Comparison of ENCODE assay signal across 20 cellular contexts in genomic region chr3:42184622-42185010, GRCh38.
A peak's percentile ranks its signal among the peaks of the same experiment; 100 is the strongest.
DNase-seq lines count a peak whose midpoint lies in the region; ATAC-seq and TF ChIP-seq lines count a peak whose summit lies in the region.
"Had no signal": no experiment of that assay in that cellular context is flagged by ENCODE, and none has a peak within 500 bp of the region (broad histone marks: within the 10 kb centered on the region; RNA-seq: fewer than 3 reads in every experiment).

No MANE protein-coding gene starts in this region.

- dilution Hi-C loops in IMR-90 (cut with HindIII; ENCODE audit: low sequenced_read_pairs, unreplicated experiment), result no loop called here

- no peak overlapping the region for H3K27ac Mint-ChIP-seq in stimulated activated naive B cell treated with anti-CD40 and anti-IgM and Interleukin-4, amounts not matched to agents 10 μg/mL and 1 μg/mL and 100 μg/mL, for 72 hours
- H3K27ac Mint-ChIP-seq: activated CD4-positive, alpha-beta T cell treated with anti-CD3 and anti-CD28 coated beads, Interleukin-2, amount 10 ng/mL, durations not matched to agents 24 days and 14 days; activated naive CD4-positive, alpha-beta T cell treated with anti-CD3 and anti-CD28 coated beads, Interleukin-2, amount 10 ng/mL, durations not matched to agents 7 days and 5 days; natural killer cell had no signal

- DNase-seq in IMR-90, result no peak
- DNase-seq in breast epithelium (ENCODE audit: low spot score in 2 of 2), result no peak
- DNase-seq in left kidney (ENCODE audit: low read depth, low spot score), result peak; percentile 56
- DNase-seq in sigmoid colon, result peak; percentile 59
- no peak for DNase-seq in WERI-Rb-1
- DNase-seq in stimulated activated naive B cell treated with anti-CD40 and anti-IgM and Interleukin-4, amounts not matched to agents 10 μg/mL and 1 μg/mL and 100 μg/mL, for 72 hours, result no peak
- DNase-seq: ACHN; activated CD4-positive, alpha-beta T cell treated with anti-CD3 and anti-CD28 coated beads, Interleukin-2, amount 10 ng/mL, durations not matched to agents 24 days and 14 days; activated naive CD4-positive, alpha-beta T cell treated with anti-CD3 and anti-CD28 coated beads, Interleukin-2, amount 10 ng/mL, durations not matched to agents 7 days and 5 days; COR-L47; DMS79 treated with DMSO at 0.1 percent for 48 hours; heart left ventricle; natural killer cell; NCI-H1694; NCI-H69 had no signal

- H2BK15ac ChIP-seq in IMR-90 (ENCODE audit: low read depth, low read length), result no peak overlapping the region

- no peak overlapping the region for H3K9ac ChIP-seq in IMR-90 (ENCODE audit: low read depth, low read length)

- H2BK5ac ChIP-seq in IMR-90 (ENCODE audit: low read depth, low read length, poor library complexity, severe bottlenecking), result no peak overlapping the region

- intact Hi-C loops in IMR-90 (cut with micrococcal nuclease), result loop anchor here (2.0 kb wide), 1 partner anchor 66 kb away; no protein-coding TSS in a partner anchor
- intact Hi-C loops in breast epithelium (cut with DNase I; ENCODE audit: low total_unique reads), result no loop called here
- intact Hi-C loops in sigmoid colon (cut with DNase I), result loop anchor here (5.0 kb wide), 1 partner anchor 82 kb away; no protein-coding TSS in a partner anchor

- H3K23ac ChIP-seq in IMR-90 (ENCODE audit: low read depth, low read length), result no peak overlapping the region

- H3K27ac ChIP-seq in IMR-90 (ENCODE audit: insufficient read depth, low read length), result no peak overlapping the region
- H3K27ac ChIP-seq in breast epithelium, result peak overlapping the region; percentile 74 to 79
- no peak overlapping the region for H3K27ac ChIP-seq in sigmoid colon
- H3K27ac ChIP-seq in WERI-Rb-1, result no peak overlapping the region
- H3K27ac ChIP-seq: SK-N-MC had no signal

- H3K9me3 ChIP-seq in IMR-90 (ENCODE audit: control insufficient read depth, insufficient read depth, low read length) (no peaks in the 10 kb centered on the region), breast epithelium (no peaks in the 10 kb centered on the region), sigmoid colon (no peaks in the 10 kb centered on the region), WERI-Rb-1 (ENCODE audit: severe bottlenecking) (no peaks in the 10 kb centered on the region)
- H3K9me3 ChIP-seq: heart left ventricle had no signal

- TF ChIP-seq POLR2A in IMR-90 (IDR thresholded peaks at IDR 0.05; ENCODE audit: low read depth, low read length) (no peak), breast epithelium (IDR thresholded peaks at IDR 0.05) (no peak), sigmoid colon (IDR thresholded peaks at IDR 0.05) (no peak)

- BruUV-seq in IMR-90 (replicated peaks; lab: Mats Ljungman, UMichigan), result no TSS peak

- in situ Hi-C loops in IMR-90 (cut with MboI; ENCODE audit: low sequenced_read_pairs), result no loop called here

- H3K27me3 Mint-ChIP-seq in stimulated activated naive B cell treated with anti-CD40 and anti-IgM and Interleukin-4, amounts not matched to agents 10 μg/mL and 1 μg/mL and 100 μg/mL, for 72 hours, result no peaks in the 10 kb centered on the region
- H3K27me3 Mint-ChIP-seq: activated CD4-positive, alpha-beta T cell treated with anti-CD3 and anti-CD28 coated beads, Interleukin-2, amount 10 ng/mL, durations not matched to agents 24 days and 14 days; activated naive CD4-positive, alpha-beta T cell treated with anti-CD3 and anti-CD28 coated beads, Interleukin-2, amount 10 ng/mL, durations not matched to agents 7 days and 5 days had no signal

- no peak overlapping the region for H4K8ac ChIP-seq in IMR-90 (ENCODE audit: low read depth in 2 of 2, low read length in 2 of 2)

- CTCF ChIA-PET in IMR-90 (lab: Yijun Ruan, JAX), result interaction anchor here (0.9 kb wide), 1 partner anchor 26 kb away, joined by 3 read pairs; no protein-coding TSS in a partner anchor

- no peak overlapping the region for H3K4ac ChIP-seq in IMR-90 (ENCODE audit: low read depth, low read length)

- H3K4me3 Mint-ChIP-seq in stimulated activated naive B cell treated with anti-CD40 and anti-IgM and Interleukin-4, amounts not matched to agents 10 μg/mL and 1 μg/mL and 100 μg/mL, for 72 hours, result no peak overlapping the region
- H3K4me3 Mint-ChIP-seq: activated CD4-positive, alpha-beta T cell treated with anti-CD3 and anti-CD28 coated beads, Interleukin-2, amount 10 ng/mL, durations not matched to agents 24 days and 14 days; activated naive CD4-positive, alpha-beta T cell treated with anti-CD3 and anti-CD28 coated beads, Interleukin-2, amount 10 ng/mL, durations not matched to agents 7 days and 5 days; natural killer cell had no signal

- H3K4me1 ChIP-seq in IMR-90 (ENCODE audit: control insufficient read depth, insufficient read depth, low read length), result peaks cover 12% of the 10 kb centered on the region
- peaks cover 0 to 8% of the 10 kb centered on the region in 2 donors for H3K4me1 ChIP-seq in breast epithelium
- H3K4me1 ChIP-seq in sigmoid colon, result peaks cover 0 to 6% (median 3%) of the 10 kb centered on the region in 4 donors

- no peak for TF ChIP-seq CTCF in IMR-90 (conservative IDR thresholded peaks at IDR 0.05; ENCODE audit: low read depth, low read length)
- no peak for TF ChIP-seq CTCF in breast epithelium (IDR thresholded peaks at IDR 0.05)
- TF ChIP-seq CTCF in sigmoid colon (IDR thresholded peaks at IDR 0.05), result no peak
- no peak for TF ChIP-seq CTCF in WERI-Rb-1 (IDR thresholded peaks at IDR 0.05; ENCODE audit: low read depth, low read length)

- no peak overlapping the region for H2AFZ ChIP-seq in IMR-90 (replicated peaks; ENCODE audit: low read length, poor library complexity)

- TF ChIP-seq RAD21 in IMR-90 (IDR thresholded peaks at IDR 0.05; ENCODE audit: low read length), result no peak

- no peak overlapping the region for H2BK20ac ChIP-seq in IMR-90 (ENCODE audit: low read depth, low read length)

- H2BK120ac ChIP-seq in IMR-90 (ENCODE audit: low read depth, low read length), result no peak overlapping the region

- H3K4me1 Mint-ChIP-seq in stimulated activated naive B cell treated with anti-CD40 and anti-IgM and Interleukin-4, amounts not matched to agents 10 μg/mL and 1 μg/mL and 100 μg/mL, for 72 hours, result peaks cover 1 to 2% of the 10 kb centered on the region in 2 donors
- H3K4me1 Mint-ChIP-seq: activated naive CD4-positive, alpha-beta T cell treated with anti-CD3 and anti-CD28 coated beads, Interleukin-2, amount 10 ng/mL, durations not matched to agents 7 days and 5 days; natural killer cell had no signal

- H3K36me3 ChIP-seq in IMR-90 (ENCODE audit: control insufficient read depth, insufficient read depth, low read length) (peaks cover 2% of the 10 kb centered on the region; the same call in 1 of the 2 replicates), breast epithelium (no peaks in the 10 kb centered on the region), sigmoid colon (peaks cover 0 to 21% (median 5%) of the 10 kb centered on the region in 4 donors), WERI-Rb-1 (peaks cover 29% of the 10 kb centered on the region)

- no peaks in the 10 kb centered on the region for H3K27me3 ChIP-seq in IMR-90 (ENCODE audit: control insufficient read depth, insufficient read depth, low read length)
- no peaks in the 10 kb centered on the region for H3K27me3 ChIP-seq in breast epithelium
- H3K27me3 ChIP-seq in sigmoid colon, result no peaks in the 10 kb centered on the region
- no peaks in the 10 kb centered on the region for H3K27me3 ChIP-seq in WERI-Rb-1 (ENCODE audit: insufficient read depth, low read depth, severe bottlenecking)
- H3K27me3 ChIP-seq: heart left ventricle had no signal

- POLR2A ChIA-PET in IMR-90 (lab: Charles Lee; ENCODE audit: unreplicated experiment), result no interaction called here

- no peaks in the 10 kb centered on the region for H3K9me3 Mint-ChIP-seq in stimulated activated naive B cell treated with anti-CD40 and anti-IgM and Interleukin-4, amounts not matched to agents 10 μg/mL and 1 μg/mL and 100 μg/mL, for 72 hours
- H3K9me3 Mint-ChIP-seq: activated CD4-positive, alpha-beta T cell treated with anti-CD3 and anti-CD28 coated beads, Interleukin-2, amount 10 ng/mL, durations not matched to agents 24 days and 14 days; activated naive CD4-positive, alpha-beta T cell treated with anti-CD3 and anti-CD28 coated beads, Interleukin-2, amount 10 ng/mL, durations not matched to agents 7 days and 5 days; natural killer cell had no signal

- H2AK5ac ChIP-seq in IMR-90 (ENCODE audit: low read depth, low read length), result peak overlapping the region; percentile 73; the same call in 1 of the 2 replicates

- H3K4me2 ChIP-seq in IMR-90 (ENCODE audit: low read depth, low read length), result no peak overlapping the region

- H4K20me1 ChIP-seq in IMR-90 (ENCODE audit: insufficient read depth, low read length), result peaks cover 5% of the 10 kb centered on the region; the same call in 1 of the 2 replicates

- no peak overlapping the region for H3K18ac ChIP-seq in IMR-90 (ENCODE audit: low read depth, low read length)

- H3K9me1 ChIP-seq in IMR-90 (ENCODE audit: insufficient read depth, low read length), result peaks cover 5% of the 10 kb centered on the region; the same call in 1 of the 2 replicates

- peak overlapping the region; percentile 61; the same call in 1 of the 2 replicates for H3K14ac ChIP-seq in IMR-90 (replicated peaks; ENCODE audit: low read depth, low read length)

- WGBS in IMR-90 (ENCODE audit: extremely low coverage in 2 of 2, insufficient read length in 1 of 2), 2 experiments, result 83% methylated on average over 7 of the region's 15 CpGs; no CpG with 5 or more reads in 1 of the 2 experiments
- WGBS in sigmoid colon, 2 donors, result 93% methylated on average over 15 of the region's 15 CpGs

- no peak overlapping the region for H2AK9ac ChIP-seq in IMR-90 (replicated peaks; ENCODE audit: low read depth, low read length, poor library complexity)

- H3K56ac ChIP-seq in IMR-90 (ENCODE audit: extremely low read depth, insufficient read depth, low read length), result no peak overlapping the region

- H4K91ac ChIP-seq in IMR-90 (ENCODE audit: insufficient read depth, low read depth, low read length), result no peak overlapping the region

- no peak for TF ChIP-seq EP300 in sigmoid colon (IDR thresholded peaks at IDR 0.05)

- no peak for ATAC-seq in IMR-90 (ENCODE audit: low read depth)
- no peak for ATAC-seq in HG03565 (IDR thresholded peaks at IDR 0.05; ENCODE audit: unreplicated experiment)
- ATAC-seq in HG02678 (IDR thresholded peaks at IDR 0.05; ENCODE audit: unreplicated experiment), result no peak
- ATAC-seq in stimulated activated naive B cell treated with anti-CD40 and anti-IgM and Interleukin-4, amounts not matched to agents 10 μg/mL and 1 μg/mL and 100 μg/mL, for 72 hours (replicated peaks), result no peak
- ATAC-seq: heart left ventricle, HepG2, left lobe of liver, natural killer cell had no signal

- no peak overlapping the region for H4K5ac ChIP-seq in IMR-90 (ENCODE audit: low read depth, low read length)

- H3K79me1 ChIP-seq in IMR-90 (ENCODE audit: low read depth in 1 of 2, low read length in 2 of 2), result peaks cover 0 to 32% of the 10 kb centered on the region in 2 experiments; a peak in 3 of 4 replicates

- H3K36me3 Mint-ChIP-seq in stimulated activated naive B cell treated with anti-CD40 and anti-IgM and Interleukin-4, amounts not matched to agents 10 μg/mL and 1 μg/mL and 100 μg/mL, for 72 hours, result peaks cover 33 to 43% of the 10 kb centered on the region in 2 donors
- H3K36me3 Mint-ChIP-seq: natural killer cell had no signal

- H3K4me3 ChIP-seq in IMR-90 (ENCODE audit: insufficient read depth, low read depth, low read length) (no peak overlapping the region), breast epithelium (no peak overlapping the region), sigmoid colon (no peak overlapping the region), WERI-Rb-1 (ENCODE audit: low read depth, low read length) (no peak overlapping the region)
- H3K4me3 ChIP-seq: heart left ventricle, SK-N-MC had no signal

Comparison
In these comparisons a context has a peak if more than half of its experiments do, and no peak if none do; other contexts are left out.
1. DNase-seq: peak in left kidney (single experiment) and sigmoid colon (single experiment); none in IMR-90 (single experiment), breast epithelium (0 of 2), WERI-Rb-1 (single experiment) and stimulated activated naive B cell treated with anti-CD40 and anti-IgM and Interleukin-4, amounts not matched to agents 10 μg/mL and 1 μg/mL and 100 μg/mL, for 72 hours (single experiment).
2. H3K27ac ChIP-seq: peak in breast epithelium (2 of 2); none in IMR-90 (single experiment), sigmoid colon (0 of 4) and WERI-Rb-1 (single experiment).